In the genomic region with DNA sequence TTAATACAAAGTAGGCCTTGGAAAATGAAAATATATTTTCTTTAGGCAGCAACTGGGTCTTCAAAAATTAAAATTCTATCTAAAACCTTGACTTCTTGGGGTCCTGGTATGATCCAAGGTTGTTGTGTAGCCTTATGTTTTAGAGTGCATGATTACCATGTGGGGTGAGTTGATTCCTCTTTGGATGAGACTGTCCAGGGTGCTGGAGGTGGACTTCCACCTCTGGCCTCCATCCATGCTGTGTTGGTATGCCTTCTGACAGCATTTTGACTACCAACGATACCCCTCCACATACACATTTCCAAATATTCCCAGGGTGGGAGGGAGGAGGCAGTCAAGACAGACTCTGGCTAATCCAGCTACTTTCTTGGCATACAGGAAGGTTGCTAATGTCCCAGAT, we compare ENCODE assay signal across 37 cellular contexts.
"Had no signal": no experiment of that assay in that cellular context is flagged by ENCODE, and none has a peak within 500 bp of the region (broad histone marks: within the 10 kb centered on the region; RNA-seq: fewer than 3 reads in every experiment).

No MANE protein-coding gene starts in this region.

- H3K27ac ChIP-seq: ascending aorta, cardiac muscle cell, VCaP had no signal

- H3K4me3 Mint-ChIP-seq: activated B cell treated with CpG ODN at 0.5 μM for 24 hours; activated CD4-positive, alpha-beta memory T cell treated with anti-CD3 and anti-CD28 coated beads for 36 hours; activated CD4-positive, alpha-beta T cell treated with anti-CD3 and anti-CD28 coated beads, Interleukin-2, amount 10 ng/mL, durations not matched to agents 24 days and 14 days; activated CD8-positive, alpha-beta T cell treated with anti-CD3 and anti-CD28 coated beads for 36 hours; activated naive CD4-positive, alpha-beta T cell treated with anti-CD3 and anti-CD28 coated beads for 36 hours; activated naive CD4-positive, alpha-beta T cell treated with anti-CD3 and anti-CD28 coated beads, Interleukin-2, amount 50 U/mL, for 24 hours; activated naive CD8-positive, alpha-beta T cell; activated naive CD8-positive, alpha-beta T cell treated with anti-CD3 and anti-CD28 coated beads, Interleukin-2, amount 10 ng/mL, durations not matched to agents 7 days and 5 days; activated naive CD8-positive, alpha-beta T cell treated with anti-CD3 and anti-CD28 coated beads, Interleukin-2, amount 50 U/mL, for 24 hours; activated T-cell treated with anti-CD3 and anti-CD28 coated beads, Interleukin-2, amount 50 U/mL, for 4 hours; activated T-cell treated with anti-CD3 and anti-CD28 coated beads, Interleukin-2, amount 50 U/mL, for 72 hours; activated T-helper 1 cell treated with anti-CD3 and anti-CD28 coated beads, Interleukin-12 subunit alpha, Interleukin-12 subunit beta, Interleukin-2, Interleukin-4 antibody, amounts not matched to agents 30 ng/mL and 10 ng/mL and 1 ng/mL, durations not matched to agents 14 hours and 24 hours and 36 hours; activated T-helper 17 cell treated with anti-CD3 and anti-CD28 coated beads, Interleukin-2, amount 50 U/mL, for 72 hours; brain; central memory CD8-positive, alpha-beta T cell; T-helper 1 cell treated with Interleukin-12 subunit alpha and Interleukin-12 subunit beta and Interleukin-4 antibody, amounts not matched to agents 30 μg/mL and 1 μg/mL, for 36 hours; T-helper 2 cell treated with Interferon-gamma antibody and Interleukin-4, amounts not matched to agents 5 μg/mL and 100 μg/mL, for 36 hours had no signal

- H3K9me3 Mint-ChIP-seq: activated B cell treated with CpG ODN at 0.5 μM for 24 hours; activated CD4-positive, alpha-beta memory T cell treated with anti-CD3 and anti-CD28 coated beads for 36 hours; activated CD4-positive, alpha-beta T cell treated with anti-CD3 and anti-CD28 coated beads, Interleukin-2, amount 10 ng/mL, durations not matched to agents 24 days and 14 days; activated CD8-positive, alpha-beta T cell treated with anti-CD3 and anti-CD28 coated beads for 36 hours; activated naive CD4-positive, alpha-beta T cell treated with anti-CD3 and anti-CD28 coated beads for 36 hours; activated naive CD4-positive, alpha-beta T cell treated with anti-CD3 and anti-CD28 coated beads, Interleukin-2, amount 50 U/mL, for 24 hours; activated naive CD8-positive, alpha-beta T cell treated with anti-CD3 and anti-CD28 coated beads, Interleukin-2, amount 50 U/mL, for 24 hours; activated T-cell treated with anti-CD3 and anti-CD28 coated beads, Interleukin-2, amount 50 U/mL, for 4 hours; activated T-helper 1 cell treated with anti-CD3 and anti-CD28 coated beads, Interleukin-12 subunit alpha, Interleukin-12 subunit beta, Interleukin-2, Interleukin-4 antibody, amounts not matched to agents 30 ng/mL and 10 ng/mL and 1 ng/mL, durations not matched to agents 14 hours and 24 hours and 36 hours; central memory CD8-positive, alpha-beta T cell; T-helper 1 cell treated with Interleukin-12 subunit alpha and Interleukin-12 subunit beta and Interleukin-4 antibody, amounts not matched to agents 30 μg/mL and 1 μg/mL, for 36 hours; T-helper 2 cell treated with Interferon-gamma antibody and Interleukin-4, amounts not matched to agents 5 μg/mL and 100 μg/mL, for 36 hours had no signal

- H3K27me3 ChIP-seq: ascending aorta, cardiac muscle cell had no signal

- ATAC-seq: activated CD8-positive, alpha-beta T cell treated with anti-CD3 and anti-CD28 coated beads for 36 hours; activated naive CD8-positive, alpha-beta T cell treated with anti-CD3 and anti-CD28 coated beads, Interleukin-2, amount 50 U/mL, for 24 hours; activated T-cell treated with anti-CD3 and anti-CD28 coated beads, Interleukin-2, amount 50 U/mL, for 4 hours; activated T-cell treated with anti-CD3 and anti-CD28 coated beads, Interleukin-2, amount 50 U/mL, for 72 hours; activated T-helper 17 cell treated with anti-CD3 and anti-CD28 coated beads, Interleukin-2, amount 50 U/mL, for 72 hours had no signal

- H3K36me3 Mint-ChIP-seq: activated CD4-positive, alpha-beta memory T cell treated with anti-CD3 and anti-CD28 coated beads for 36 hours; activated naive CD4-positive, alpha-beta T cell treated with anti-CD3 and anti-CD28 coated beads, Interleukin-2, amount 50 U/mL, for 24 hours; activated naive CD8-positive, alpha-beta T cell; activated naive CD8-positive, alpha-beta T cell treated with anti-CD3 and anti-CD28 coated beads, Interleukin-2, amount 10 ng/mL, durations not matched to agents 7 days and 5 days; brain had no signal

- H3K27ac Mint-ChIP-seq: activated B cell treated with CpG ODN at 0.5 μM for 24 hours; activated CD4-positive, alpha-beta memory T cell treated with anti-CD3 and anti-CD28 coated beads for 36 hours; activated CD4-positive, alpha-beta T cell treated with anti-CD3 and anti-CD28 coated beads, Interleukin-2, amount 10 ng/mL, durations not matched to agents 24 days and 14 days; activated CD8-positive, alpha-beta T cell treated with anti-CD3 and anti-CD28 coated beads for 36 hours; activated naive CD4-positive, alpha-beta T cell treated with anti-CD3 and anti-CD28 coated beads for 36 hours; activated naive CD4-positive, alpha-beta T cell treated with anti-CD3 and anti-CD28 coated beads, Interleukin-2, amount 50 U/mL, for 24 hours; activated naive CD8-positive, alpha-beta T cell; activated naive CD8-positive, alpha-beta T cell treated with anti-CD3 and anti-CD28 coated beads, Interleukin-2, amount 10 ng/mL, durations not matched to agents 7 days and 5 days; activated naive CD8-positive, alpha-beta T cell treated with anti-CD3 and anti-CD28 coated beads, Interleukin-2, amount 50 U/mL, for 24 hours; activated T-helper 1 cell treated with anti-CD3 and anti-CD28 coated beads, Interleukin-12 subunit alpha, Interleukin-12 subunit beta, Interleukin-2, Interleukin-4 antibody, amounts not matched to agents 30 ng/mL and 10 ng/mL and 1 ng/mL, durations not matched to agents 14 hours and 24 hours and 36 hours; activated T-helper 17 cell treated with anti-CD3 and anti-CD28 coated beads, Interleukin-2, amount 50 U/mL, for 72 hours; brain; T-helper 1 cell treated with Interleukin-12 subunit alpha and Interleukin-12 subunit beta and Interleukin-4 antibody, amounts not matched to agents 30 μg/mL and 1 μg/mL, for 36 hours; T-helper 2 cell treated with Interferon-gamma antibody and Interleukin-4, amounts not matched to agents 5 μg/mL and 100 μg/mL, for 36 hours had no signal

- H3K9me3 ChIP-seq: ascending aorta had no signal

- H3K27me3 Mint-ChIP-seq: activated CD4-positive, alpha-beta memory T cell treated with anti-CD3 and anti-CD28 coated beads for 36 hours had no signal

- H3K4me3 ChIP-seq: ascending aorta, cardiac muscle cell had no signal

- H3K4me1 Mint-ChIP-seq: activated naive CD4-positive, alpha-beta T cell treated with anti-CD3 and anti-CD28 coated beads, Interleukin-2, amount 50 U/mL, for 24 hours; activated naive CD8-positive, alpha-beta T cell treated with anti-CD3 and anti-CD28 coated beads, Interleukin-2, amount 50 U/mL, for 24 hours; activated T-helper 17 cell treated with anti-CD3 and anti-CD28 coated beads, Interleukin-2, amount 50 U/mL, for 72 hours; central memory CD8-positive, alpha-beta T cell had no signal

- DNase-seq: activated B cell treated with CpG ODN at 0.5 μM for 24 hours; activated CD4-positive, alpha-beta memory T cell treated with anti-CD3 and anti-CD28 coated beads for 36 hours; activated CD4-positive, alpha-beta T cell treated with anti-CD3 and anti-CD28 coated beads for 4 hours; activated CD4-positive, alpha-beta T cell treated with anti-CD3 and anti-CD28 coated beads, Interleukin-2, amount 10 ng/mL, durations not matched to agents 24 days and 14 days; activated CD4-positive, alpha-beta T cell treated with anti-CD3 and anti-CD28 coated beads, Interleukin-2, amount 50 U/mL, for 1 hour; activated CD4-positive, alpha-beta T cell treated with anti-CD3 and anti-CD28 coated beads, Interleukin-2, amount 50 U/mL, for 4 hours; activated CD4-positive, CD25-positive, alpha-beta regulatory T cell treated with anti-CD3 and anti-CD28 coated beads, Interleukin-2, amount 50 U/mL, for 72 hours; activated CD8-positive, alpha-beta memory T cell treated with anti-CD3 and anti-CD28 coated beads, Interleukin-2, amount 50 U/mL, for 4 hours; activated CD8-positive, alpha-beta T cell treated with anti-CD3 and anti-CD28 coated beads for 36 hours; activated effector memory CD4-positive, alpha-beta T cell treated with anti-CD3 and anti-CD28 coated beads, Interleukin-2, amount 50 U/mL, for 16 hours; activated gamma-delta T cell treated with Interleukin-2 at 50 U/mL for 16 hours; activated naive CD4-positive, alpha-beta T cell; activated naive CD4-positive, alpha-beta T cell treated with anti-CD3 and anti-CD28 coated beads for 36 hours; activated naive CD8-positive, alpha-beta T cell treated with anti-CD3 and anti-CD28 coated beads, Interleukin-2, amount 10 ng/mL, durations not matched to agents 7 days and 5 days; activated naive CD8-positive, alpha-beta T cell treated with anti-CD3 and anti-CD28 coated beads, Interleukin-2, amount 50 U/mL, for 24 hours; activated T-cell treated with anti-CD3 and anti-CD28 coated beads for 4 hours; activated T-cell treated with anti-CD3 and anti-CD28 coated beads, Interleukin-2, amount 50 U/mL, for 1 hour; activated T-cell treated with anti-CD3 and anti-CD28 coated beads, Interleukin-2, amount 50 U/mL, for 4 hours; activated T-cell treated with anti-CD3 and anti-CD28 coated beads, Interleukin-2, amount 50 U/mL, for 72 hours; amygdala; anterior cingulate cortex; caudate nucleus; cerebellar nuclear complex; T-helper 1 cell; T-helper 2 cell; T-helper 9 cell had no signal

- H3K36me3 ChIP-seq: ascending aorta, cardiac muscle cell had no signal
